8 cellular contexts compared by ENCODE assay signal in the genomic region with DNA sequence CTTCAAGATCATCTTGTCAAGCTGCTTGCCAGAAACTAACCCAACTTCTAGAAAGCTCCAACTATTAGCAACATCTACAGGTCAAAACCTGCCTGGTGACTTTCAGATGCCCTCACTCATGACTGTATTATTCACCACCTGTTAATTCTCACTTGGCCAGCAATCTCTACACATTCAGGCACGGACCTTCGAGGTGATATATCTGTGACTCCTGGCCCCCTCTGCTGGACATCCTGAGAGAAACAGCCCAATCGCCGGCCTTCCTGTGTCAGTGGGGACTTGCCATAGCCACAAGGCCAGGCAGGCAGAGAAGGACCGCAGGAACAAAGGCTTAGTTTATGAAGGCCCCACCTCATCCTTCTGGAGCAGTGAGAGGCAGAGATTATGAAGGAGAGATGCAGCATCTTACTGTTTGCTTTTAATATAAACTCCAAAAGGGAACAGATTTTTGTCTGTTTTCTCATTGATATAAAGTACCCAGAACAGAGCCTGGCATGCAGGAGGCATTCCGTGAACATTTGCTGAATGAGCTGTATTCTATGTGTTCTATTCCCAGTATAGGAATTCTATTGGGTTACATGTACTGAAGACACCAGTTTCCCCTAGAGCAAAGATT. TPM values are rescaled to one million over a fixed set of nuclear protein-coding genes. Genes with fewer than 3 reads are reported as not detected.
DNase-seq lines count a peak whose midpoint lies in the region; ATAC-seq and TF ChIP-seq lines count a peak whose summit lies in the region.

No MANE protein-coding gene starts in this region.

- 39 to 49% (median 44%) methylated on average over 6 of the region's 6 CpGs for WGBS in spleen, 5 donors

- peak; percentile 45 to 53 for ATAC-seq in CD4-positive, CD25-positive, alpha-beta regulatory T cell (ENCODE audit: low read depth in 2 of 2)
- ATAC-seq in GM21447 (IDR thresholded peaks at IDR 0.05; ENCODE audit: unreplicated experiment) (peak; percentile 64), T-cell (replicated peaks in 1 of 4) (peak in 3 of 4 experiments; percentile 56 to 67 (median 64)), GM18861 (IDR thresholded peaks at IDR 0.05; ENCODE audit: unreplicated experiment) (no peak)

- TF ChIP-seq CTCF in spleen (IDR thresholded peaks at IDR 0.05 in 8 of 11, conservative IDR thresholded peaks at IDR 0.05 in 3 of 11) = peak in 10 of 11 experiments; percentile 18 to 80 (median 68)

- no peak overlapping the region for H3K27ac ChIP-seq in CD4-positive, CD25-positive, alpha-beta regulatory T cell (ENCODE audit: insufficient read depth, low read length, poor library complexity, severe bottlenecking)
- no peak overlapping the region for H3K27ac ChIP-seq in spleen

- H3K4me3 Mint-ChIP-seq in CD4-positive, CD25-positive, alpha-beta regulatory T cell = no peak overlapping the region
- no peak overlapping the region for H3K4me3 Mint-ChIP-seq in T-cell

- H3K27me3 Mint-ChIP-seq in CD4-positive, CD25-positive, alpha-beta regulatory T cell = no peaks in the 10 kb centered on the region
- no peaks in the 10 kb centered on the region for H3K27me3 Mint-ChIP-seq in T-cell

- H3K36me3 Mint-ChIP-seq in CD4-positive, CD25-positive, alpha-beta regulatory T cell = peaks cover 35% of the 10 kb centered on the region
- H3K36me3 Mint-ChIP-seq in T-cell = peaks cover 41% of the 10 kb centered on the region

- POLR2A ChIA-PET in T-cell (lab: Charles Lee) = no interaction called here

- DNase-seq in CD4-positive, CD25-positive, alpha-beta regulatory T cell = peak in 2 of 3 donors; percentile 52 to 64
- DNase-seq in NCI-H1105 (lab: John Stamatoyannopoulos, UW) (peak; percentile 12), T-cell (peak in 11 of 34 experiments; percentile 28 to 54 (median 41)), T47D (ENCODE audit: low read depth in 1 of 2, low spot score in 1 of 2) (peak; percentile 70 to 82), iPS-NIHi11 (ENCODE audit: low spot score) (peak; percentile 84), spleen (no peak)

- H3K27ac Mint-ChIP-seq in CD4-positive, CD25-positive, alpha-beta regulatory T cell = peak overlapping the region in 2 of 3 donors; percentile 57 to 71
- H3K27ac Mint-ChIP-seq in T-cell = no peak overlapping the region

- no peak for TF ChIP-seq POLR2A in spleen (IDR thresholded peaks at IDR 0.05)

- in situ Hi-C loops in T47D (cut with HindIII; ENCODE audit: low pct_unique_long_range_greater_than_20kb, low sequenced_read_pairs) = no loop called here

- no peaks in the 10 kb centered on the region for H3K9me3 ChIP-seq in CD4-positive, CD25-positive, alpha-beta regulatory T cell (ENCODE audit: control insufficient read depth in 2 of 2, low read length in 2 of 2)
- H3K9me3 ChIP-seq in spleen = no peaks in the 10 kb centered on the region

- CTCF ChIA-PET in T-cell (lab: Charles Lee) = no interaction called here

- peaks cover 4 to 17% (median 8%) of the 10 kb centered on the region in 4 donors for H3K4me1 Mint-ChIP-seq in CD4-positive, CD25-positive, alpha-beta regulatory T cell
- H3K4me1 Mint-ChIP-seq in T-cell = peaks cover 2 to 11% (median 2%) of the 10 kb centered on the region in 3 donors

- H3K4me1 ChIP-seq in CD4-positive, CD25-positive, alpha-beta regulatory T cell (ENCODE audit: control insufficient read depth, insufficient read depth, low read length, poor library complexity, severe bottlenecking) = no peaks in the 10 kb centered on the region
- peaks cover 0 to 18% (median 3%) of the 10 kb centered on the region in 6 donors for H3K4me1 ChIP-seq in spleen

- H3K36me3 ChIP-seq in CD4-positive, CD25-positive, alpha-beta regulatory T cell (ENCODE audit: control insufficient read depth, insufficient read depth, low read length) = peaks cover 38% of the 10 kb centered on the region
- H3K36me3 ChIP-seq in spleen = peaks cover 0 to 85% (median 33%) of the 10 kb centered on the region in 6 donors

- H3K27me3 ChIP-seq in CD4-positive, CD25-positive, alpha-beta regulatory T cell (ENCODE audit: control insufficient read depth, insufficient read depth, low read length) = no peaks in the 10 kb centered on the region
- no peaks in the 10 kb centered on the region for H3K27me3 ChIP-seq in spleen (replicated peaks in 1 of 7)

- no peak overlapping the region for H3K4me3 ChIP-seq in CD4-positive, CD25-positive, alpha-beta regulatory T cell (ENCODE audit: low read depth, low read length)
- H3K4me3 ChIP-seq in spleen = no peak overlapping the region

- intact Hi-C loops in spleen (cut with DNase I; ENCODE audit: low total_unique reads) = no loop called here

- H3K9me3 Mint-ChIP-seq in CD4-positive, CD25-positive, alpha-beta regulatory T cell = peaks cover 0 to 2% (median 0%) of the 10 kb centered on the region in 7 donors
- H3K9me3 Mint-ChIP-seq in T-cell = no peaks in the 10 kb centered on the region

RNA-seq across cellular contexts. Expression of a gene that starts 24.4 kb away (rescaled TPM):
- total RNA-seq in CD4-positive, CD25-positive, alpha-beta regulatory T cell = not detected
- polyA plus RNA-seq in CD4-positive, CD25-positive, alpha-beta regulatory T cell = not detected
- total RNA-seq in T-cell (under 1 TPM in 2 of 5 donors, not detected in 3; 0.19 to 0.67 TPM), spleen (1 to 10 TPM in 4 of 7 donors, under 1 TPM in 3; 0.39 to 3.0 (median 1.0) TPM)
- polyA plus RNA-seq in spleen = 1 to 10 TPM in 1 of 3 donors, under 1 TPM in 2; 0.86 to 1.2 (median 1.00) TPM

Comparison
In these comparisons a context has a peak if more than half of its experiments do, and no peak if none do; other contexts are left out.
1. H3K27ac Mint-ChIP-seq: peak in CD4-positive, CD25-positive, alpha-beta regulatory T cell (2 of 3); none in T-cell (0 of 2).